Comparison of ENCODE assay signal across 10 cellular contexts in genomic region chr5:33675958-33676464, GRCh38.
DNase-seq lines count a peak whose midpoint lies in the region; ATAC-seq and FAIRE-seq lines count a peak whose summit lies in the region.
"Had no signal": no experiment of that assay in that cellular context is flagged by ENCODE, and none has a peak within 500 bp of the region (broad histone marks: within the 10 kb centered on the region; RNA-seq: fewer than 3 reads in every experiment).

No MANE protein-coding gene starts in this region.

- no peaks in the 10 kb centered on the region for H3K4me1 Mint-ChIP-seq in T-cell

- POLR2A ChIA-PET in T-cell (lab: Charles Lee): no interaction called here

- no peak overlapping the region for H3K27ac Mint-ChIP-seq in T-cell

- peaks cover 0 to 1% of the 10 kb centered on the region in 2 donors for H3K27me3 Mint-ChIP-seq in T-cell

- H3K4me3 Mint-ChIP-seq in T-cell: no peak overlapping the region

- DNase-seq in KBM-7: peak; percentile 77
- DNase-seq in pons (ENCODE audit: low spot score): peak; percentile 76
- no peak for DNase-seq in urothelium cell line (ENCODE audit: low spot score)
- no peak for DNase-seq in T-cell
- no peak for DNase-seq in T-helper 2 cell
- DNase-seq in stimulated activated CD4-positive, alpha-beta T cell treated with anti-CD3 and anti-CD28 coated beads, Interleukin-4, amount 100 ng/mL, for 4 hours: no peak
- DNase-seq: activated CD4-positive, alpha-beta T cell treated with anti-CD3 and anti-CD28 coated beads, Interleukin-2, amount 50 U/mL, for 48 hours had no signal

- no peaks in the 10 kb centered on the region for H3K36me3 Mint-ChIP-seq in T-cell

- no peak for FAIRE-seq in urothelium cell line (lab: Jason Lieb, UNC)
- FAIRE-seq: astrocyte had no signal

- CTCF ChIA-PET in T-cell (lab: Charles Lee): no interaction called here

- no peaks in the 10 kb centered on the region for H3K9me3 Mint-ChIP-seq in T-cell

- in situ Hi-C loops in KBM-7 (cut with MboI; ENCODE audit: low pct_unique_long_range_greater_than_20kb, low sequenced_read_pairs): no loop called here

- ATAC-seq in GM19023 (IDR thresholded peaks at IDR 0.05; ENCODE audit: unreplicated experiment) (peak; percentile 54), HG02759 (IDR thresholded peaks at IDR 0.05; ENCODE audit: unreplicated experiment) (peak; percentile 78), T-cell (replicated peaks in 1 of 4) (no peak)

Comparison
In these comparisons a context has a peak if more than half of its experiments do, and no peak if none do; other contexts are left out.
1. ATAC-seq: peak in GM19023 (single experiment) and HG02759 (single experiment); none in T-cell (0 of 4).
2. DNase-seq: peak in KBM-7 (single experiment) and pons (single experiment); none in urothelium cell line (single experiment), T-cell (0 of 34), T-helper 2 cell (0 of 5) and stimulated activated CD4-positive, alpha-beta T cell treated with anti-CD3 and anti-CD28 coated beads, Interleukin-4, amount 100 ng/mL, for 4 hours (0 of 2).